Comparison of ENCODE assay signal across 8 cellular contexts in the genomic region with DNA sequence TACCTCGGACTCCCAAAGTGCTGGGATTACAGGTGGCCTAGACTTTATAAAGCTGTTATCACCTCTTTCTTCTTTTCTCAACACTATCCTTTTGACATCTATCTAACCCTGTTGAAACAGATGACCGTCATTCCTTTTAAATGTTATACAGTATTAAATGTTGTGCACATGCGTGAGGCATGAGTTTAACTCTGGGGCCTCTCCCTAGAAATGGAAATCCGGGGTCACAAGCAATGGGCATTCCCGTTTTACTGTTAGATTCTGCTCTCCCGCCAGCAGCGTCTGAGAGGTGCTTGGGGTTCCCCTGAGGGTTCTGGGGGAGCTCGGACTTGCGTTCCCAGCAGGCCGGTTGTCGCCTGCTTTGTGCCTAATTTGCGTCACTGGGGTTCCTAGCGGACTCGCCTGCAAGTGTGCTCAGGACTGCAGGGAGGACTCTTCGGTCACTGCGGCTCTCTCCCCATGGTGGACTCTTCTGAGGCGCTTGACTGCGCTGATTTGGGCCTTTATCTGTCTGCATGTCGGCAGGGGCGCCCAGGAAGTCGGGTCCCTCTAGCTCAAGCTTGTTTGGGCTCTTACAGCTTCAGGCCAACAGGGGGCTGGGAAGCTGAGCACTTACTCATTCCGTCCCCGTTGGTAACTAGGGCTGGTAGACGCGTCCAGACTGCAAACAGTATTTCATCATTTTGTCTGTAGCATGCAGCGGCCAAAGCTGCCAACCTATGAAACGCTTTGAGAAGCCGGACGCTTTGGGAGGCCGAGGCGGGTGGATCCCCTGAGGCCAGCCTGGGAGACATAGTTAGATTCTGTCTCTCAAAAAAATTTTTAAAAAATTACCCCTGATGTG. TPM values are rescaled to one million over a fixed set of nuclear protein-coding genes. Genes with fewer than 3 reads are reported as not detected.
A peak's percentile ranks its signal among the peaks of the same experiment; 100 is the strongest.
DNase-seq lines count a peak whose midpoint lies in the region; ATAC-seq and TF ChIP-seq lines count a peak whose summit lies in the region.

No MANE protein-coding gene starts in this region.

- peak overlapping the region; percentile 92 for H3K27ac ChIP-seq in BLaER1
- H3K27ac ChIP-seq in neuronal stem cell (replicated peaks; ENCODE audit: low read length): no peak overlapping the region
- peak overlapping the region; percentile 58 for H3K27ac ChIP-seq in stomach smooth muscle (ENCODE audit: low read length)

- H4K91ac ChIP-seq in neuronal stem cell (ENCODE audit: low read depth, low read length, poor library complexity): no peak overlapping the region

- H3K36me3 ChIP-seq in BLaER1 (peaks cover 31% of the 10 kb centered on the region), neuronal stem cell (replicated peaks in 1 of 2; ENCODE audit: control insufficient read depth in 2 of 2, insufficient read depth in 2 of 2, low read length in 2 of 2) (peaks cover 19 to 33% of the 10 kb centered on the region in 2 donors), stomach smooth muscle (ENCODE audit: control insufficient read depth in 2 of 2, insufficient read depth in 2 of 2, low read length in 2 of 2) (peaks cover 15 to 17% of the 10 kb centered on the region in 2 donors)

- no peak overlapping the region for H2BK120ac ChIP-seq in neuronal stem cell (ENCODE audit: low read depth, low read length)

- H3K9me3 ChIP-seq in BLaER1 (no peaks in the 10 kb centered on the region), neuronal stem cell (replicated peaks in 1 of 2; ENCODE audit: control insufficient read depth in 2 of 2, insufficient read depth in 1 of 2, low read depth in 1 of 2, low read length in 2 of 2) (no peaks in the 10 kb centered on the region), stomach smooth muscle (ENCODE audit: control insufficient read depth in 2 of 2, low read length in 2 of 2) (no peaks in the 10 kb centered on the region)

- H3K4me2 ChIP-seq in BLaER1 (peak overlapping the region; percentile 96), neuronal stem cell (ENCODE audit: insufficient read depth, low read length, poor library complexity, severe bottlenecking) (no peak overlapping the region)

- H4K20me1 ChIP-seq in BLaER1: peaks cover 28% of the 10 kb centered on the region

- no peak overlapping the region for H2AK5ac ChIP-seq in neuronal stem cell (ENCODE audit: low read depth, low read length)

- H2BK5ac ChIP-seq in neuronal stem cell (ENCODE audit: low read length): no peak overlapping the region

- H3K9ac ChIP-seq in BLaER1 (peak overlapping the region; percentile 99), neuronal stem cell (ENCODE audit: low read depth, low read length, poor library complexity) (no peak overlapping the region), stomach smooth muscle (ENCODE audit: low read length in 2 of 2) (peak overlapping the region; percentile 51 to 86)

- no peak overlapping the region for H2BK12ac ChIP-seq in neuronal stem cell (ENCODE audit: low read length)

- H4K8ac ChIP-seq in neuronal stem cell (ENCODE audit: low read depth, low read length): no peak overlapping the region

- H3K18ac ChIP-seq in neuronal stem cell (ENCODE audit: low read length): no peak overlapping the region

- ATAC-seq in GM18909 (IDR thresholded peaks at IDR 0.05; ENCODE audit: poor library complexity, unreplicated experiment) (peak; percentile 48), HG03280 (IDR thresholded peaks at IDR 0.05; ENCODE audit: unreplicated experiment) (peak; percentile 67)

- peak overlapping the region; percentile 98 for H3K23ac ChIP-seq in neuronal stem cell (ENCODE audit: low read depth, low read length, poor library complexity)

- no peaks in the 10 kb centered on the region for H3K27me3 ChIP-seq in BLaER1
- H3K27me3 ChIP-seq in neuronal stem cell (ENCODE audit: control insufficient read depth in 3 of 3, insufficient read depth in 3 of 3, low read depth in 1 of 3, low read length in 3 of 3): no peaks in the 10 kb centered on the region
- no peaks in the 10 kb centered on the region for H3K27me3 ChIP-seq in stomach smooth muscle (ENCODE audit: control insufficient read depth in 1 of 2, insufficient read depth in 2 of 2, low read length in 2 of 2)

- H3K79me1 ChIP-seq in neuronal stem cell (ENCODE audit: low read depth, low read length): peaks cover 2% of the 10 kb centered on the region

- DNase-seq in activated gamma-delta T cell (lab: John Stamatoyannopoulos, UW) (peak; percentile 13), foreskin fibroblast (peak; percentile 89 to 93), neuronal stem cell (ENCODE audit: low spot score) (peak; percentile 33)

- H3K4ac ChIP-seq in neuronal stem cell (ENCODE audit: low read length): no peak overlapping the region

- 0 out of 2 replicates have a peak, but pooled peaks have one; percentile 22 for TF ChIP-seq POLR2A in Raji (IDR thresholded peaks at IDR 0.05; ENCODE audit: insufficient read depth, low read depth, low read length)

- H2BK15ac ChIP-seq in neuronal stem cell (ENCODE audit: low read length): no peak overlapping the region

- H3K14ac ChIP-seq in neuronal stem cell (ENCODE audit: low read length): no peak overlapping the region

- peak; percentile 72 for TF ChIP-seq CTCF in foreskin fibroblast (IDR thresholded peaks at IDR 0.05; ENCODE audit: low read depth, low read length)

- WGBS in neuronal stem cell (ENCODE audit: extremely low coverage in 2 of 2, insufficient read length in 2 of 2, insufficient replicate concordance in 1 of 2), 2 donors: no CpG with 5 or more reads among the region's 31 CpGs

- H2AFZ ChIP-seq in neuronal stem cell (ENCODE audit: low read length): peak overlapping the region; percentile 99

- peaks cover 37% of the 10 kb centered on the region for H3K4me1 ChIP-seq in BLaER1
- H3K4me1 ChIP-seq in neuronal stem cell (ENCODE audit: control insufficient read depth in 2 of 2, insufficient read depth in 1 of 2, low read depth in 1 of 2, low read length in 2 of 2): peaks cover 1 to 14% of the 10 kb centered on the region in 2 donors
- peaks cover 16% of the 10 kb centered on the region for H3K4me1 ChIP-seq in stomach smooth muscle (ENCODE audit: control insufficient read depth, insufficient read depth, low read length)

- H3K4me3 ChIP-seq in BLaER1: peak overlapping the region; percentile 94
- H3K4me3 ChIP-seq in foreskin fibroblast (ENCODE audit: low read depth in 1 of 2, low read length in 2 of 2): peak overlapping the region; percentile 68 to 70
- no peak overlapping the region for H3K4me3 ChIP-seq in neuronal stem cell (ENCODE audit: low read length in 2 of 2)
- H3K4me3 ChIP-seq in stomach smooth muscle (ENCODE audit: low read length in 2 of 2): peak overlapping the region in 1 of 2 donors; percentile 80

RNA-seq across cellular contexts. Expression of gene RAN, which starts 1.2 kb away (rescaled TPM):
- 728 TPM for polyA plus RNA-seq in neuronal stem cell (2013, experiment 1 of 2)
- polyA plus RNA-seq in neuronal stem cell (2013, experiment 2 of 2): 721 TPM

RNA-seq across cellular contexts. Expression of gene STX2, which starts 31.6 kb away (rescaled TPM):
- polyA plus RNA-seq in neuronal stem cell (2013, experiment 1 of 2): 26.0 TPM
- 28.0 TPM for polyA plus RNA-seq in neuronal stem cell (2013, experiment 2 of 2)

Comparison
In these comparisons a context has a peak if more than half of its experiments do, and no peak if none do; other contexts are left out.
1. H3K4me3 ChIP-seq: peak in BLaER1 (single experiment) and foreskin fibroblast (2 of 2); none in neuronal stem cell (0 of 2).
2. DNase-seq: peak in every context shown above with its lines; median percentile 91 in foreskin fibroblast; 33 in neuronal stem cell; 13 in activated gamma-delta T cell.